ENCODE assay signal across 8 cellular contexts in genomic region chr1:219088778-219089557, GRCh38.
DNase-seq lines count a peak whose midpoint lies in the region; ATAC-seq and TF ChIP-seq lines count a peak whose summit lies in the region.

No MANE protein-coding gene starts in this region.

- DNase-seq in GM04503 (ENCODE audit: low read depth) (peak; percentile 79), GM23248 (peak; percentile 97), HuH-7 (ENCODE audit: low spot score) (peak; percentile 65), cardiac fibroblast (ENCODE audit: low read depth in 2 of 2) (peak; percentile 92 to 98), omental fat pad (ENCODE audit: low spot score) (peak; percentile 47), putamen (ENCODE audit: low spot score) (no peak)
- DNase-seq in stimulated activated naive CD4-positive, alpha-beta T cell (lab: John Stamatoyannopoulos, UW): no peak
- DNase-seq in activated naive CD8-positive, alpha-beta T cell treated with anti-CD3 and anti-CD28 coated beads for 36 hours: no peak

- H3K4me1 Mint-ChIP-seq in activated naive CD8-positive, alpha-beta T cell treated with anti-CD3 and anti-CD28 coated beads for 36 hours: no peaks in the 10 kb centered on the region

- H3K79me2 ChIP-seq in GM23248 (ENCODE audit: insufficient read depth): no peaks in the 10 kb centered on the region

- H3K4me2 ChIP-seq in GM23248 (ENCODE audit: unreplicated experiment): no peak overlapping the region

- H3K36me3 ChIP-seq in GM23248 (ENCODE audit: low read depth): no peaks in the 10 kb centered on the region

- H3F3A ChIP-seq in GM23248 (ENCODE audit: insufficient read depth): peaks cover 17% of the 10 kb centered on the region

- peaks cover 9% of the 10 kb centered on the region for H3K27me3 Mint-ChIP-seq in activated naive CD8-positive, alpha-beta T cell treated with anti-CD3 and anti-CD28 coated beads for 36 hours

- H3K27me3 ChIP-seq in GM23248 (replicated peaks; ENCODE audit: insufficient read depth): no peaks in the 10 kb centered on the region

- peak; percentile 96 for ATAC-seq in omental fat pad (ENCODE audit: low FRiP score)

- H3K27ac Mint-ChIP-seq in activated naive CD8-positive, alpha-beta T cell treated with anti-CD3 and anti-CD28 coated beads for 36 hours: no peak overlapping the region

- no peaks in the 10 kb centered on the region; the same call in 1 of the 2 replicates for H3K9me2 ChIP-seq in GM23248 (ENCODE audit: insufficient read depth)

- H4K20me1 ChIP-seq in GM23248 (ENCODE audit: insufficient read depth): no peaks in the 10 kb centered on the region

- H3K27ac ChIP-seq in GM23248: no peak overlapping the region

- in situ Hi-C loops in GM23248 (cut with MboI): no loop called here

- H3K4me3 ChIP-seq in GM23248 (no peak overlapping the region), cardiac fibroblast (replicated peaks in 1 of 2; ENCODE audit: low read depth in 2 of 2, low read length in 2 of 2) (no peak overlapping the region)

- 62 to 65% methylated on average over 5 of the region's 5 CpGs for WGBS in GM23248 (ENCODE audit: low coverage in 1 of 2, low lambda C conversion rate in 2 of 2, missing lambda C conversion rate in 2 of 2), 2 experiments

- H3K9ac ChIP-seq in GM23248: no peak overlapping the region

- peaks cover 58% of the 10 kb centered on the region for H3K4me1 ChIP-seq in GM23248 (ENCODE audit: insufficient read depth)

- TF ChIP-seq CTCF in cardiac fibroblast (IDR thresholded peaks at IDR 0.05; ENCODE audit: low read depth, low read length): no peak
- no peak for TF ChIP-seq CTCF in omental fat pad (IDR thresholded peaks at IDR 0.05)

- no peaks in the 10 kb centered on the region for H3K9me3 ChIP-seq in GM23248 (ENCODE audit: low read depth)

- H3K4me3 Mint-ChIP-seq in activated naive CD8-positive, alpha-beta T cell treated with anti-CD3 and anti-CD28 coated beads for 36 hours: no peak overlapping the region

- H2AFZ ChIP-seq in GM23248: no peak overlapping the region

- no peaks in the 10 kb centered on the region for H3K36me3 Mint-ChIP-seq in activated naive CD8-positive, alpha-beta T cell treated with anti-CD3 and anti-CD28 coated beads for 36 hours

- peaks cover 7% of the 10 kb centered on the region for H3K9me3 Mint-ChIP-seq in activated naive CD8-positive, alpha-beta T cell treated with anti-CD3 and anti-CD28 coated beads for 36 hours

Comparison
In these comparisons a context has a peak if more than half of its experiments do, and no peak if none do; other contexts are left out.
1. DNase-seq: peak in GM04503 (single experiment), GM23248 (single experiment), HuH-7 (single experiment), cardiac fibroblast (2 of 2) and omental fat pad (single experiment); none in stimulated activated naive CD4-positive, alpha-beta T cell (0 of 6), activated naive CD8-positive, alpha-beta T cell treated with anti-CD3 and anti-CD28 coated beads for 36 hours (single experiment) and putamen (single experiment).